Comparison of ENCODE assay signal across 1 cellular context in the genomic region with DNA sequence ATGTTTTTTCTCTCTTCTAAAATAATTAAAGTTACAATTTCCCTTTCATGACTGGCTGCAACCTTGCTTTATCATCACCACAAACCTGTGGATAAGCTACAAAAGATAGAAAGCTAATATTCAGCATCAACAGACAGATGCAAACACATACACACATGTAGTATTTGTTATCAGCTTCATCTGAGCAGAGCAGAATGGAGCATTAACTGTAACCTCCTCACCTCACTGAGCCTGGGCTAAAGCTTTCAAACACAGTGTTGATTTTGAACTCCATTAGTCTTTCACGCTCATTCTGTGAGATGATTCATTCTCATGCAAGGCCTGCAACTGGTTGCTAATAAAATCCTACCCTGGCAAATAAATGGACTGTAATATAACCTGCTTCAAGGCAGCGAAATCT.
TF ChIP-seq lines count a peak whose summit lies in the region.

No MANE protein-coding gene starts in this region.

TF ChIP-seq in H1, 55 proteins besides CTCF, POLR2A, EP300 and RAD21:
- TF ChIP-seq, protein P1, sequence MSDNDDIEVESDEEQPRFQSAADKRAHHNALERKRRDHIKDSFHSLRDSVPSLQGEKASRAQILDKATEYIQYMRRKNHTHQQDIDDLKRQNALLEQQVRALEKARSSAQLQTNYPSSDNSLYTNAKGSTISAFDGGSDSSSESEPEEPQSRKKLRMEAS (IDR thresholded peaks at IDR 0.05): no peak
- TF ChIP-seq TEAD4 (IDR thresholded peaks at IDR 0.05; ENCODE audit: low read depth, low read length) (no peak), RXRA (IDR thresholded peaks at IDR 0.05; ENCODE audit: insufficient read depth, low read depth, low read length) (no peak), EZH2 (IDR thresholded peaks at IDR 0.05; ENCODE audit: low read depth, low read length, severe bottlenecking) (no peak), KDM5A (IDR thresholded peaks at IDR 0.05; ENCODE audit: low read length) (no peak), CBX8 (IDR thresholded peaks at IDR 0.05; ENCODE audit: borderline replicate concordance, low read depth, low read length) (no peak), JUND (IDR thresholded peaks at IDR 0.05; ENCODE audit: low read length) (no peak), CREB1 (IDR thresholded peaks at IDR 0.05) (no peak), GABPA (IDR thresholded peaks at IDR 0.05; ENCODE audit: borderline replicate concordance, insufficient read depth, low read length) (no peak), FOSL1 (IDR thresholded peaks at IDR 0.05; ENCODE audit: insufficient read depth, low read depth, low read length) (no peak), BACH1 (IDR thresholded peaks at IDR 0.05; ENCODE audit: low read length) (no peak), ZNF274 (IDR thresholded peaks at IDR 0.05; ENCODE audit: borderline replicate concordance, extremely low read depth, low read length) (no peak), MAFK (IDR thresholded peaks at IDR 0.05; ENCODE audit: low read depth, low read length) (no peak), KDM4A (IDR thresholded peaks at IDR 0.05; ENCODE audit: low read depth, low read length, severe bottlenecking) (no peak), TAF7 (optimal IDR thresholded peaks at IDR 0.05; ENCODE audit: borderline replicate concordance, low read depth, low read length) (no peak), NANOG (IDR thresholded peaks at IDR 0.05; ENCODE audit: insufficient read depth, low read depth, low read length, poor library complexity, severe bottlenecking) (no peak), TCF12 (IDR thresholded peaks at IDR 0.05; ENCODE audit: low read depth, low read length) (no peak), RBBP5 (IDR thresholded peaks at IDR 0.05; ENCODE audit: borderline replicate concordance, low read depth, low read length) (no peak)
- TF ChIP-seq, protein P2, sequence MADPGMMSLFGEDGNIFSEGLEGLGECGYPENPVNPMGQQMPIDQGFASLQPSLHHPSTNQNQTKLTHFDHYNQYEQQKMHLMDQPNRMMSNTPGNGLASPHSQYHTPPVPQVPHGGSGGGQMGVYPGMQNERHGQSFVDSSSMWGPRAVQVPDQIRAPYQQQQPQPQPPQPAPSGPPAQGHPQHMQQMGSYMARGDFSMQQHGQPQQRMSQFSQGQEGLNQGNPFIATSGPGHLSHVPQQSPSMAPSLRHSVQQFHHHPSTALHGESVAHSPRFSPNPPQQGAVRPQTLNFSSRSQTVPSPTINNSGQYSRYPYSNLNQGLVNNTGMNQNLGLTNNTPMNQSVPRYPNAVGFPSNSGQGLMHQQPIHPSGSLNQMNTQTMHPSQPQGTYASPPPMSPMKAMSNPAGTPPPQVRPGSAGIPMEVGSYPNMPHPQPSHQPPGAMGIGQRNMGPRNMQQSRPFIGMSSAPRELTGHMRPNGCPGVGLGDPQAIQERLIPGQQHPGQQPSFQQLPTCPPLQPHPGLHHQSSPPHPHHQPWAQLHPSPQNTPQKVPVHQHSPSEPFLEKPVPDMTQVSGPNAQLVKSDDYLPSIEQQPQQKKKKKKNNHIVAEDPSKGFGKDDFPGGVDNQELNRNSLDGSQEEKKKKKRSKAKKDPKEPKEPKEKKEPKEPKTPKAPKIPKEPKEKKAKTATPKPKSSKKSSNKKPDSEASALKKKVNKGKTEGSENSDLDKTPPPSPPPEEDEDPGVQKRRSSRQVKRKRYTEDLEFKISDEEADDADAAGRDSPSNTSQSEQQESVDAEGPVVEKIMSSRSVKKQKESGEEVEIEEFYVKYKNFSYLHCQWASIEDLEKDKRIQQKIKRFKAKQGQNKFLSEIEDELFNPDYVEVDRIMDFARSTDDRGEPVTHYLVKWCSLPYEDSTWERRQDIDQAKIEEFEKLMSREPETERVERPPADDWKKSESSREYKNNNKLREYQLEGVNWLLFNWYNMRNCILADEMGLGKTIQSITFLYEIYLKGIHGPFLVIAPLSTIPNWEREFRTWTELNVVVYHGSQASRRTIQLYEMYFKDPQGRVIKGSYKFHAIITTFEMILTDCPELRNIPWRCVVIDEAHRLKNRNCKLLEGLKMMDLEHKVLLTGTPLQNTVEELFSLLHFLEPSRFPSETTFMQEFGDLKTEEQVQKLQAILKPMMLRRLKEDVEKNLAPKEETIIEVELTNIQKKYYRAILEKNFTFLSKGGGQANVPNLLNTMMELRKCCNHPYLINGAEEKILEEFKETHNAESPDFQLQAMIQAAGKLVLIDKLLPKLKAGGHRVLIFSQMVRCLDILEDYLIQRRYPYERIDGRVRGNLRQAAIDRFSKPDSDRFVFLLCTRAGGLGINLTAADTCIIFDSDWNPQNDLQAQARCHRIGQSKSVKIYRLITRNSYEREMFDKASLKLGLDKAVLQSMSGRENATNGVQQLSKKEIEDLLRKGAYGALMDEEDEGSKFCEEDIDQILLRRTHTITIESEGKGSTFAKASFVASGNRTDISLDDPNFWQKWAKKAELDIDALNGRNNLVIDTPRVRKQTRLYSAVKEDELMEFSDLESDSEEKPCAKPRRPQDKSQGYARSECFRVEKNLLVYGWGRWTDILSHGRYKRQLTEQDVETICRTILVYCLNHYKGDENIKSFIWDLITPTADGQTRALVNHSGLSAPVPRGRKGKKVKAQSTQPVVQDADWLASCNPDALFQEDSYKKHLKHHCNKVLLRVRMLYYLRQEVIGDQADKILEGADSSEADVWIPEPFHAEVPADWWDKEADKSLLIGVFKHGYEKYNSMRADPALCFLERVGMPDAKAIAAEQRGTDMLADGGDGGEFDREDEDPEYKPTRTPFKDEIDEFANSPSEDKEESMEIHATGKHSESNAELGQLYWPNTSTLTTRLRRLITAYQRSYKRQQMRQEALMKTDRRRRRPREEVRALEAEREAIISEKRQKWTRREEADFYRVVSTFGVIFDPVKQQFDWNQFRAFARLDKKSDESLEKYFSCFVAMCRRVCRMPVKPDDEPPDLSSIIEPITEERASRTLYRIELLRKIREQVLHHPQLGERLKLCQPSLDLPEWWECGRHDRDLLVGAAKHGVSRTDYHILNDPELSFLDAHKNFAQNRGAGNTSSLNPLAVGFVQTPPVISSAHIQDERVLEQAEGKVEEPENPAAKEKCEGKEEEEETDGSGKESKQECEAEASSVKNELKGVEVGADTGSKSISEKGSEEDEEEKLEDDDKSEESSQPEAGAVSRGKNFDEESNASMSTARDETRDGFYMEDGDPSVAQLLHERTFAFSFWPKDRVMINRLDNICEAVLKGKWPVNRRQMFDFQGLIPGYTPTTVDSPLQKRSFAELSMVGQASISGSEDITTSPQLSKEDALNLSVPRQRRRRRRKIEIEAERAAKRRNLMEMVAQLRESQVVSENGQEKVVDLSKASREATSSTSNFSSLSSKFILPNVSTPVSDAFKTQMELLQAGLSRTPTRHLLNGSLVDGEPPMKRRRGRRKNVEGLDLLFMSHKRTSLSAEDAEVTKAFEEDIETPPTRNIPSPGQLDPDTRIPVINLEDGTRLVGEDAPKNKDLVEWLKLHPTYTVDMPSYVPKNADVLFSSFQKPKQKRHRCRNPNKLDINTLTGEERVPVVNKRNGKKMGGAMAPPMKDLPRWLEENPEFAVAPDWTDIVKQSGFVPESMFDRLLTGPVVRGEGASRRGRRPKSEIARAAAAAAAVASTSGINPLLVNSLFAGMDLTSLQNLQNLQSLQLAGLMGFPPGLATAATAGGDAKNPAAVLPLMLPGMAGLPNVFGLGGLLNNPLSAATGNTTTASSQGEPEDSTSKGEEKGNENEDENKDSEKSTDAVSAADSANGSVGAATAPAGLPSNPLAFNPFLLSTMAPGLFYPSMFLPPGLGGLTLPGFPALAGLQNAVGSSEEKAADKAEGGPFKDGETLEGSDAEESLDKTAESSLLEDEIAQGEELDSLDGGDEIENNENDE (IDR thresholded peaks at IDR 0.05; ENCODE audit: insufficient replicate concordance, low read length): no peak
TF ChIP-seq in H1: peak in this region for 0.
